Comparison of ENCODE assay signal across 8 cellular contexts in the genomic region with DNA sequence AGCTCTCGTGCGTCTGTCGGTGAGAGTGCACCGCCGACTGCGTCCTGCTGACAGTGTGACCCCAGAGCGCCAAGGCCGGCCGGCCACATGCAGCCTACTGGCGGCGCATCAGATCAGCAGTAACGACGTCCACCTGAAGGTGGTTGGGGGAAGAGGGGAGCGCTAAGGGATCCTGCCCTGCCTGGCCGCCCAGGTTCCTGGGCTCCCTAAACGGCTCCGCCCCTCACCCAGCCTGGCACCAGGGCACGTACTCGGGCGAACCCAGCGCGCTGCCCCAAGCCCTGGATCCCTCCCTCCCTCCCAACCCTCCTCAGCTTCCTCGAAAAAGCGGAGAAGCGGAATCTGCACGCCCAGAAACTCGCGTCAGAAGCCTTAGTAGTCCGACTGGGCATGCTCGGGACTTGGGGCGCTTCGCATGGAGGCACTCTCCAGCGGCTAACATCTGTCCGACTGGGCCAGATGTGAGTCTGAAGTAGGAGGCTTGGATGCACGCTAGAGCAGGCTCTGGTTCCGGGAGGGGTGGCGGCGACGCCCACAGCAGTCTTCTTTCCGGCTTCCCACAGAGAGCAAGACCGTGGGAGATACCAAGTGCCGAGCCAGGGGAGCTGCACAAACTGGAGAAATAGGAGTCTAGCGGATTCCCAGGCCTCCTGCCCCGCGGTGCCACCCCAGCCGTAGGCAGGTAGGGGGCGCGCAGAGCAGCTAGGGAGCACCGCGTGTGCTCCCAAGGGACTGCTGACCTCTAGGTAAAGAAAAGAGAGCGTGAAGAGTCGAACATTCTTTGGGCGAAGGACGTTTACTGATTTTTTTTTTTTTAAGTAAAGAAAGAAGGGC.
DNase-seq lines count a peak whose midpoint lies in the region; ATAC-seq and TF ChIP-seq lines count a peak whose summit lies in the region.

No MANE protein-coding gene starts in this region.

- WGBS in HUES64: under 1% methylated on average over 54 of the region's 54 CpGs
- 0 to 38% methylated on average over 3 to 13 of the region's 54 CpGs for WGBS in gastroesophageal sphincter (ENCODE audit: low coverage in 1 of 2), 2 donors

- peak overlapping the region; percentile 53 for H2AFZ ChIP-seq in neural progenitor cell (replicated peaks)

- peak overlapping the region in 1 of 8 donors; percentile 64 for H3K27ac Mint-ChIP-seq in CD8-positive, alpha-beta memory T cell
- H3K27ac Mint-ChIP-seq in activated CD8-positive, alpha-beta T cell treated with anti-CD3 and anti-CD28 coated beads for 36 hours: no peak overlapping the region
- H3K27ac Mint-ChIP-seq in neural progenitor cell: peak overlapping the region; percentile 39

- H3K4me1 Mint-ChIP-seq in CD8-positive, alpha-beta memory T cell: peaks cover 16 to 38% (median 27%) of the 10 kb centered on the region in 3 donors
- peaks cover 14% of the 10 kb centered on the region for H3K4me1 Mint-ChIP-seq in activated CD8-positive, alpha-beta T cell treated with anti-CD3 and anti-CD28 coated beads for 36 hours (ENCODE audit: low read depth)
- H3K4me1 Mint-ChIP-seq in neural progenitor cell: peaks cover 21% of the 10 kb centered on the region

- TF ChIP-seq POLR2A in gastroesophageal sphincter (IDR thresholded peaks at IDR 0.05): no peak

- H3K79me2 ChIP-seq in neural progenitor cell (ENCODE audit: low read depth): no peaks in the 10 kb centered on the region

- H3K27me3 Mint-ChIP-seq in CD8-positive, alpha-beta memory T cell: peaks cover 25 to 47% of the 10 kb centered on the region in 2 donors
- H3K27me3 Mint-ChIP-seq in activated CD8-positive, alpha-beta T cell treated with anti-CD3 and anti-CD28 coated beads for 36 hours: peaks cover 43% of the 10 kb centered on the region
- H3K27me3 Mint-ChIP-seq in neural progenitor cell (ENCODE audit: insufficient read depth, low read depth): peaks cover 24% of the 10 kb centered on the region

- H3K9me3 ChIP-seq in CD8-positive, alpha-beta memory T cell (ENCODE audit: low read length): no peaks in the 10 kb centered on the region
- H3K9me3 ChIP-seq in HUES64 (ENCODE audit: insufficient read depth, low read depth, low read length) (no peaks in the 10 kb centered on the region), gastroesophageal sphincter (no peaks in the 10 kb centered on the region), neural progenitor cell (ENCODE audit: low read depth) (no peaks in the 10 kb centered on the region)

- POLR2A ChIA-PET in CD8-positive, alpha-beta memory T cell (lab: Charles Lee): no interaction called here
- POLR2A ChIA-PET in activated CD8-positive, alpha-beta T cell treated with anti-CD3 and anti-CD28 coated beads for 36 hours (lab: Charles Lee): no interaction called here

- H3K36me3 Mint-ChIP-seq in CD8-positive, alpha-beta memory T cell: no peaks in the 10 kb centered on the region
- no peaks in the 10 kb centered on the region for H3K36me3 Mint-ChIP-seq in activated CD8-positive, alpha-beta T cell treated with anti-CD3 and anti-CD28 coated beads for 36 hours (ENCODE audit: low read depth)
- H3K36me3 Mint-ChIP-seq in neural progenitor cell: no peaks in the 10 kb centered on the region

- H3F3A ChIP-seq in neural progenitor cell (ENCODE audit: low read depth): peaks cover 14% of the 10 kb centered on the region

- no peaks in the 10 kb centered on the region for H4K20me1 ChIP-seq in neural progenitor cell (ENCODE audit: low read depth)

- CTCF ChIA-PET in CD8-positive, alpha-beta memory T cell (lab: Charles Lee): no interaction called here
- CTCF ChIA-PET in activated CD8-positive, alpha-beta T cell treated with anti-CD3 and anti-CD28 coated beads for 36 hours (lab: Charles Lee): no interaction called here

- intact Hi-C loops in activated CD8-positive, alpha-beta T cell treated with anti-CD3 and anti-CD28 coated beads for 36 hours (cut with micrococcal nuclease): no loop called here

- no peak for TF ChIP-seq EP300 in gastroesophageal sphincter (IDR thresholded peaks at IDR 0.05)

- H3K4me2 ChIP-seq in neural progenitor cell: peak overlapping the region; percentile 81

- H3K27ac ChIP-seq in CD8-positive, alpha-beta memory T cell (ENCODE audit: low read depth, low read length): no peak overlapping the region
- H3K27ac ChIP-seq in HUES64 (ENCODE audit: low read depth, low read length): peak overlapping the region; percentile 55; the same call in 1 of the 2 replicates
- peak overlapping the region; percentile 80 to 83 (median 82) for H3K27ac ChIP-seq in gastroesophageal sphincter
- H3K27ac ChIP-seq in neural progenitor cell: no peak overlapping the region

- no peaks in the 10 kb centered on the region for H3K9me3 Mint-ChIP-seq in CD8-positive, alpha-beta memory T cell
- no peaks in the 10 kb centered on the region for H3K9me3 Mint-ChIP-seq in activated CD8-positive, alpha-beta T cell treated with anti-CD3 and anti-CD28 coated beads for 36 hours
- H3K9me3 Mint-ChIP-seq in neural progenitor cell: peaks cover 5% of the 10 kb centered on the region

- no peaks in the 10 kb centered on the region for H3K27me3 ChIP-seq in CD8-positive, alpha-beta memory T cell (ENCODE audit: insufficient read depth, low read length, poor library complexity, severe bottlenecking)
- H3K27me3 ChIP-seq in HUES64 (ENCODE audit: insufficient read depth, low read length) (peaks cover 35% of the 10 kb centered on the region), gastroesophageal sphincter (no peaks in the 10 kb centered on the region), neural progenitor cell (peaks cover 40% of the 10 kb centered on the region)

- no peaks in the 10 kb centered on the region for H3K36me3 ChIP-seq in CD8-positive, alpha-beta memory T cell (ENCODE audit: insufficient read depth, low read length)
- no peaks in the 10 kb centered on the region for H3K36me3 ChIP-seq in HUES64 (ENCODE audit: insufficient read depth, low read length)
- H3K36me3 ChIP-seq in gastroesophageal sphincter: no peaks in the 10 kb centered on the region
- no peaks in the 10 kb centered on the region for H3K36me3 ChIP-seq in neural progenitor cell

- no peak for DNase-seq in CD8-positive, alpha-beta memory T cell
- peak; percentile 37 for DNase-seq in activated CD8-positive, alpha-beta T cell treated with anti-CD3 and anti-CD28 coated beads for 36 hours
- DNase-seq in neural progenitor cell (ENCODE audit: low spot score): peak; percentile 78
- no peak for DNase-seq in SW480 (ENCODE audit: low spot score)
- DNase-seq in T-helper 9 cell: no peak

- no peaks in the 10 kb centered on the region for H3K4me1 ChIP-seq in CD8-positive, alpha-beta memory T cell (ENCODE audit: insufficient read depth, low read length)
- H3K4me1 ChIP-seq in HUES64 (ENCODE audit: insufficient read depth, low read length) (peaks cover 31% of the 10 kb centered on the region), gastroesophageal sphincter (no peaks in the 10 kb centered on the region), neural progenitor cell (peaks cover 13% of the 10 kb centered on the region)

- no peak overlapping the region for H3K4me3 ChIP-seq in CD8-positive, alpha-beta memory T cell (ENCODE audit: low read length)
- H3K4me3 ChIP-seq in HUES64 (ENCODE audit: low read length) (peak overlapping the region; percentile 75), gastroesophageal sphincter (peak overlapping the region; percentile 51 to 59), neural progenitor cell (peak overlapping the region; percentile 41)

- no peak for TF ChIP-seq CTCF in activated CD8-positive, alpha-beta T cell treated with anti-CD3 and anti-CD28 coated beads for 36 hours (IDR thresholded peaks at IDR 0.05)
- TF ChIP-seq CTCF in gastroesophageal sphincter (IDR thresholded peaks at IDR 0.05) (peak in 3 of 4 experiments; percentile 11 to 62 (median 27)), neural progenitor cell (IDR thresholded peaks at IDR 0.05) (peak; percentile 41)

- H3K9ac ChIP-seq in HUES64 (ENCODE audit: low read depth, low read length) (peak overlapping the region; percentile 52), neural progenitor cell (no peak overlapping the region)

- peak; percentile 60 for ATAC-seq in activated CD8-positive, alpha-beta T cell treated with anti-CD3 and anti-CD28 coated beads for 36 hours
- ATAC-seq in gastroesophageal sphincter (peak; percentile 68), HG03460 (IDR thresholded peaks at IDR 0.05; ENCODE audit: unreplicated experiment) (no peak)

- peak overlapping the region; percentile 75 to 90 (median 79) for H3K4me3 Mint-ChIP-seq in CD8-positive, alpha-beta memory T cell
- peak overlapping the region; percentile 71 for H3K4me3 Mint-ChIP-seq in activated CD8-positive, alpha-beta T cell treated with anti-CD3 and anti-CD28 coated beads for 36 hours
- H3K4me3 Mint-ChIP-seq in neural progenitor cell: peak overlapping the region; percentile 90

Comparison
In these comparisons a context has a peak if more than half of its experiments do, and no peak if none do; other contexts are left out.
1. DNase-seq: peak in activated CD8-positive, alpha-beta T cell treated with anti-CD3 and anti-CD28 coated beads for 36 hours (single experiment) and neural progenitor cell (single experiment); none in CD8-positive, alpha-beta memory T cell (0 of 5), SW480 (single experiment) and T-helper 9 cell (single experiment).
2. H3K27ac ChIP-seq: peak in HUES64 (single experiment) and gastroesophageal sphincter (4 of 4); none in CD8-positive, alpha-beta memory T cell (single experiment) and neural progenitor cell (single experiment).
3. Peak in every context shown above with its lines, with median percentiles within 50 percentile points of each other: H3K4me3 Mint-ChIP-seq.